ENCODE assay signal across 16 cellular contexts in genomic region chr16:9107025-9107970, GRCh38. TPM values are rescaled to one million over a fixed set of nuclear protein-coding genes. Genes with fewer than 3 reads are reported as not detected.
DNase-seq lines count a peak whose midpoint lies in the region; ATAC-seq, FAIRE-seq and TF ChIP-seq lines count a peak whose summit lies in the region.
"Had no signal": no experiment of that assay in that cellular context is flagged by ENCODE, and none has a peak within 500 bp of the region (broad histone marks: within the 10 kb centered on the region; RNA-seq: fewer than 3 reads in every experiment).

No MANE protein-coding gene starts in this region.

- H3K9me3 Mint-ChIP-seq in CD8-positive, alpha-beta T cell, result no peaks in the 10 kb centered on the region
- no peaks in the 10 kb centered on the region for H3K9me3 Mint-ChIP-seq in activated naive CD8-positive, alpha-beta T cell treated with anti-CD3 and anti-CD28 coated beads, Interleukin-2, amount 50 U/mL, for 24 hours

- H3K4me3 ChIP-seq in AG04450 (ENCODE audit: low read depth, low read length) (no peak overlapping the region), HepG2 (replicated peaks in 1 of 3; ENCODE audit: insufficient read depth in 1 of 3, low read depth in 2 of 3, low read length in 3 of 3) (no peak overlapping the region)
- H3K4me3 ChIP-seq in CD8-positive, alpha-beta T cell (ENCODE audit: low read depth, low read length), result no peak overlapping the region
- H3K4me3 ChIP-seq in effector memory CD4-positive, alpha-beta T cell (ENCODE audit: insufficient read depth, low read depth, low read length, poor library complexity, severe bottlenecking), result no peak overlapping the region
- H3K4me3 ChIP-seq: HAP-1, heart left ventricle, suprapubic skin had no signal

- DNase-seq in AG04450 (ENCODE audit: low read depth, low spot score), result no peak
- DNase-seq in CD8-positive, alpha-beta T cell, result no peak
- DNase-seq in activated naive CD8-positive, alpha-beta T cell treated with anti-CD3 and anti-CD28 coated beads, Interleukin-2, amount 50 U/mL, for 24 hours, result no peak
- DNase-seq in HepG2 (ENCODE audit: low spot score), result no peak
- DNase-seq in effector memory CD4-positive, alpha-beta T cell, result no peak
- DNase-seq in NCI-H1417 treated with DMSO at 0.1 percent for 48 hours (lab: John Stamatoyannopoulos, UW), result no peak
- DNase-seq in stimulated activated CD4-positive, alpha-beta T cell treated with anti-CD3 and anti-CD28 coated beads, Interleukin-4, amount 100 ng/mL, for 4 hours, result no peak
- DNase-seq: heart left ventricle, mammary epithelial cell, NCI-H1436, NCI-H524 treated with DMSO at 0.1 percent for 48 hours, posterior cingulate gyrus, SHP77 treated with DMSO at 0.1 percent for 48 hours had no signal

- no peak for TF ChIP-seq RAD21 in HepG2 (CRISPR knock-in tag; IDR thresholded peaks at IDR 0.05)

- H2AFZ ChIP-seq in HepG2 (ENCODE audit: low read length), result no peak overlapping the region

- in situ Hi-C loops in HepG2 (cut with HindIII; ENCODE audit: extremely low pct_ligation_motif_present, low pct_unique_long_range_greater_than_20kb), result no loop called here

- TF ChIP-seq EP300 in HepG2 (IDR thresholded peaks at IDR 0.05; ENCODE audit: low read depth in 2 of 2, low read length in 2 of 2), result no peak
- no peak for TF ChIP-seq EP300 in HepG2 (CRISPR knock-in tag; IDR thresholded peaks at IDR 0.05; ENCODE audit: borderline replicate concordance)

- CTCF ChIA-PET in AG04450 (lab: Charles Lee) (interaction anchor here (1.1 kb wide), 1 partner anchor 31 kb away, joined by 4 read pairs; no protein-coding TSS in a partner anchor), HepG2 (lab: Yijun Ruan, JAX; ENCODE audit: low intra/inter-chr PET ratio, low total read pairs) (no interaction called here)
- CTCF ChIA-PET in CD8-positive, alpha-beta T cell (lab: Charles Lee), result no interaction called here

- no peak overlapping the region for H3K4me2 ChIP-seq in HepG2 (ENCODE audit: low read depth, low read length)

- peak overlapping the region; percentile 37 for H3K4me3 Mint-ChIP-seq in CD8-positive, alpha-beta T cell
- H3K4me3 Mint-ChIP-seq in activated naive CD8-positive, alpha-beta T cell treated with anti-CD3 and anti-CD28 coated beads, Interleukin-2, amount 50 U/mL, for 24 hours, result peak overlapping the region; percentile 5

- H3K27ac Mint-ChIP-seq in CD8-positive, alpha-beta T cell, result no peak overlapping the region
- peak overlapping the region; percentile 68 for H3K27ac Mint-ChIP-seq in activated naive CD8-positive, alpha-beta T cell treated with anti-CD3 and anti-CD28 coated beads, Interleukin-2, amount 50 U/mL, for 24 hours

- no TSS peak for BruUV-seq in HepG2 (replicated peaks; lab: Mats Ljungman, UMichigan)

- peaks cover 98% of the 10 kb centered on the region for H4K20me1 ChIP-seq in HepG2 (ENCODE audit: insufficient read depth, low read length)

- POLR2A ChIA-PET in AG04450 (lab: Yijun Ruan, JAX), result interaction anchor here (0.7 to 1.1 kb wide), 2 partner anchors 59 to 98 kb away, joined by 3 read pairs; no protein-coding TSS in a partner anchor
- POLR2A ChIA-PET in CD8-positive, alpha-beta T cell (lab: Charles Lee), result interaction anchor here (1.1 kb wide), 1 partner anchor 11 kb away, joined by 5 read pairs; no protein-coding TSS in a partner anchor
- POLR2A ChIA-PET in HepG2 (lab: Yijun Ruan, JAX), result interaction anchor here (1.0 to 1.5 kb wide), 2 partner anchors 9 to 11 kb away, joined by 3 read pairs; no protein-coding TSS in a partner anchor

- no peaks in the 10 kb centered on the region for H3K27me3 Mint-ChIP-seq in CD8-positive, alpha-beta T cell (ENCODE audit: low read depth)
- H3K27me3 Mint-ChIP-seq in activated naive CD8-positive, alpha-beta T cell treated with anti-CD3 and anti-CD28 coated beads, Interleukin-2, amount 50 U/mL, for 24 hours, result no peaks in the 10 kb centered on the region

- H3K36me3 Mint-ChIP-seq in CD8-positive, alpha-beta T cell, result peaks cover 86% of the 10 kb centered on the region
- H3K36me3 Mint-ChIP-seq in activated naive CD8-positive, alpha-beta T cell treated with anti-CD3 and anti-CD28 coated beads, Interleukin-2, amount 50 U/mL, for 24 hours (ENCODE audit: low read depth), result peaks cover 81% of the 10 kb centered on the region

- H3K4me1 Mint-ChIP-seq in CD8-positive, alpha-beta T cell (ENCODE audit: low read depth), result peaks cover 90% of the 10 kb centered on the region
- peaks cover 92% of the 10 kb centered on the region for H3K4me1 Mint-ChIP-seq in activated naive CD8-positive, alpha-beta T cell treated with anti-CD3 and anti-CD28 coated beads, Interleukin-2, amount 50 U/mL, for 24 hours

- H3K9ac ChIP-seq in HepG2 (ENCODE audit: insufficient read depth, low read depth, low read length), result no peak overlapping the region

- no peaks in the 10 kb centered on the region for H3K9me3 ChIP-seq in AG04450 (ENCODE audit: control insufficient read depth, insufficient read depth, low read length)
- H3K9me3 ChIP-seq in CD8-positive, alpha-beta T cell (ENCODE audit: low read length), result no peaks in the 10 kb centered on the region
- no peaks in the 10 kb centered on the region for H3K9me3 ChIP-seq in HepG2 (ENCODE audit: low read length)
- H3K9me3 ChIP-seq in effector memory CD4-positive, alpha-beta T cell (ENCODE audit: control insufficient read depth, low read length), result no peaks in the 10 kb centered on the region
- H3K9me3 ChIP-seq: HAP-1, heart left ventricle, suprapubic skin had no signal

- TF ChIP-seq CTCF in AG04450 (IDR thresholded peaks at IDR 0.05; ENCODE audit: low read depth, low read length), result no peak
- TF ChIP-seq CTCF in CD8-positive, alpha-beta T cell (IDR thresholded peaks at IDR 0.05), result no peak
- no peak for TF ChIP-seq CTCF in HepG2 (CRISPR knock-in tag; IDR thresholded peaks at IDR 0.05)

- H3K79me2 ChIP-seq in HepG2 (ENCODE audit: insufficient read depth, low read length), result peaks cover 99% of the 10 kb centered on the region

- 97% methylated on average over 9 of the region's 9 CpGs for WGBS in HepG2 (ENCODE audit: low lambda C conversion rate)

- H3K27me3 ChIP-seq in AG04450 (ENCODE audit: control insufficient read depth, insufficient read depth, low read length) (no peaks in the 10 kb centered on the region), HepG2 (ENCODE audit: control insufficient read depth in 1 of 2, insufficient read depth in 2 of 2, low read length in 2 of 2) (no peaks in the 10 kb centered on the region)
- H3K27me3 ChIP-seq in CD8-positive, alpha-beta T cell (ENCODE audit: insufficient read depth, low read length), result no peaks in the 10 kb centered on the region
- H3K27me3 ChIP-seq in effector memory CD4-positive, alpha-beta T cell (replicated peaks; ENCODE audit: control insufficient read depth, insufficient read depth, low read length, poor library complexity, severe bottlenecking), result no peaks in the 10 kb centered on the region
- H3K27me3 ChIP-seq: heart left ventricle, suprapubic skin had no signal

- no peak for ATAC-seq in CD8-positive, alpha-beta T cell
- ATAC-seq in activated naive CD8-positive, alpha-beta T cell treated with anti-CD3 and anti-CD28 coated beads, Interleukin-2, amount 50 U/mL, for 24 hours, result no peak
- peak; percentile 30 for ATAC-seq in HepG2
- ATAC-seq in GM19324 (IDR thresholded peaks at IDR 0.05; ENCODE audit: low FRiP score, unreplicated experiment), result no peak

- intact Hi-C loops in CD8-positive, alpha-beta T cell (cut with DNase I, micrococcal nuclease), result no loop called here
- intact Hi-C loops in HepG2 (cut with micrococcal nuclease; ENCODE audit: unreplicated experiment), result no loop called here

- peaks cover 31% of the 10 kb centered on the region for H3K36me3 ChIP-seq in CD8-positive, alpha-beta T cell (ENCODE audit: insufficient read depth, low read length)
- H3K36me3 ChIP-seq in HepG2 (replicated peaks in 1 of 2; ENCODE audit: control insufficient read depth in 1 of 2, insufficient read depth in 2 of 2, low read length in 2 of 2), result peaks cover 53 to 79% of the 10 kb centered on the region in 2 experiments
- H3K36me3 ChIP-seq in effector memory CD4-positive, alpha-beta T cell (ENCODE audit: control insufficient read depth, insufficient read depth, low read length), result peaks cover 51% of the 10 kb centered on the region

- TF ChIP-seq POLR2A in HepG2 (IDR thresholded peaks at IDR 0.05; ENCODE audit: insufficient read depth in 1 of 2, low read depth in 2 of 2, low read length in 2 of 2), result no peak

- no peak for FAIRE-seq in HepG2 (lab: Jason Lieb, UNC)

- H3K4me1 ChIP-seq in CD8-positive, alpha-beta T cell (ENCODE audit: insufficient read depth, low read length), result peaks cover 97% of the 10 kb centered on the region
- peaks cover 40% of the 10 kb centered on the region for H3K4me1 ChIP-seq in HepG2 (ENCODE audit: insufficient read depth, low read length)
- peaks cover 66% of the 10 kb centered on the region for H3K4me1 ChIP-seq in effector memory CD4-positive, alpha-beta T cell (ENCODE audit: control insufficient read depth, insufficient read depth, low read length, poor library complexity, severe bottlenecking)

- H3K27ac ChIP-seq in AG04450 (ENCODE audit: low read depth, low read length) (peak overlapping the region; percentile 50), HepG2 (ENCODE audit: extremely low read length, insufficient read depth, low read length) (no peak overlapping the region)
- H3K27ac ChIP-seq in CD8-positive, alpha-beta T cell (ENCODE audit: low read depth, low read length), result no peak overlapping the region
- no peak overlapping the region for H3K27ac ChIP-seq in effector memory CD4-positive, alpha-beta T cell (ENCODE audit: insufficient read depth, low read length, poor library complexity, severe bottlenecking)
- H3K27ac ChIP-seq: heart left ventricle, suprapubic skin had no signal

RNA-seq across cellular contexts. Expression of gene HAPSTR1, which starts 15.9 kb away (rescaled TPM):
- 38.1 and 40.3 TPM in 2 replicates for polyA plus RNA-seq in AG04450 (2011; rRNA removed)
- polyA minus RNA-seq in AG04450 (2011; rRNA and poly(A)+ RNA removed), result 52.5 and 69.7 TPM in 2 replicates
- total RNA-seq in CD8-positive, alpha-beta T cell, result 100 to 1,000 TPM; 189 to 191 TPM
- 83.2 and 98.4 TPM in 2 replicates for total RNA-seq in HepG2 (2016; rRNA removed; fragmentation: Illumina TruSeq; extraction: Trizol)
- 7.8 and 8.2 TPM in 2 replicates for total RNA-seq in HepG2 (2016; cell fraction: cytosol; rRNA removed; fragmentation: Illumina TruSeq; extraction: Trizol; ENCODE audit: low read depth)
- 84.4 and 87.6 TPM in 2 replicates for total RNA-seq in HepG2 (2016; cell fraction: insoluble cytoplasmic fraction; rRNA removed; fragmentation: Illumina TruSeq; extraction: Trizol)
- 37.9 and 42.3 TPM in 2 replicates for total RNA-seq in HepG2 (2016; cell fraction: membrane; rRNA removed; fragmentation: Illumina TruSeq; extraction: Trizol)
- 61.0 and 71.2 TPM in 2 replicates for total RNA-seq in HepG2 (2016; cell fraction: nucleus; rRNA removed; fragmentation: Illumina TruSeq; extraction: Trizol)
- polyA plus RNA-seq in HepG2 (2011; rRNA removed), result 23.6 and 25.2 TPM in 2 replicates
- 10.9 and 17.5 TPM in 2 replicates for polyA plus RNA-seq in HepG2 (2011; cell fraction: cytosol; rRNA removed)
- polyA plus RNA-seq in HepG2 (2011; cell fraction: nucleus; rRNA removed), result 18.7 and 24.1 TPM in 2 replicates
- 23.7 and 25.0 TPM in 2 replicates for polyA plus RNA-seq in HepG2 (2012)
- polyA plus RNA-seq in HepG2 (2016; cell fraction: cytosol; fragmentation: Illumina TruSeq; extraction: Trizol; ENCODE audit: low read depth), result 2.8 and 3.6 TPM in 2 replicates
- polyA plus RNA-seq in HepG2 (2016; cell fraction: insoluble cytoplasmic fraction; fragmentation: Illumina TruSeq; extraction: Trizol; ENCODE audit: low read depth), result 37.1 and 37.6 TPM in 2 replicates
- 13.0 and 13.5 TPM in 2 replicates for polyA plus RNA-seq in HepG2 (2016; cell fraction: membrane; fragmentation: Illumina TruSeq; extraction: Trizol; ENCODE audit: low read depth)
- polyA plus RNA-seq in HepG2 (2016; cell fraction: nucleus; fragmentation: Illumina TruSeq; extraction: Trizol; ENCODE audit: insufficient read depth, low read depth), result 44.6 and 47.8 TPM in 2 replicates
- 32.6 and 37.5 TPM in 2 replicates for polyA minus RNA-seq in HepG2 (2011; rRNA and poly(A)+ RNA removed; ENCODE audit: low replicate concordance)
- 34.0 and 41.8 TPM in 2 replicates for polyA minus RNA-seq in HepG2 (2011; cell fraction: cytosol; rRNA and poly(A)+ RNA removed)
- 81.2 and 89.8 TPM in 2 replicates for polyA minus RNA-seq in HepG2 (2011; cell fraction: nucleus; rRNA and poly(A)+ RNA removed)
